ENCODE assay signal across 1 cellular context in the genomic region with DNA sequence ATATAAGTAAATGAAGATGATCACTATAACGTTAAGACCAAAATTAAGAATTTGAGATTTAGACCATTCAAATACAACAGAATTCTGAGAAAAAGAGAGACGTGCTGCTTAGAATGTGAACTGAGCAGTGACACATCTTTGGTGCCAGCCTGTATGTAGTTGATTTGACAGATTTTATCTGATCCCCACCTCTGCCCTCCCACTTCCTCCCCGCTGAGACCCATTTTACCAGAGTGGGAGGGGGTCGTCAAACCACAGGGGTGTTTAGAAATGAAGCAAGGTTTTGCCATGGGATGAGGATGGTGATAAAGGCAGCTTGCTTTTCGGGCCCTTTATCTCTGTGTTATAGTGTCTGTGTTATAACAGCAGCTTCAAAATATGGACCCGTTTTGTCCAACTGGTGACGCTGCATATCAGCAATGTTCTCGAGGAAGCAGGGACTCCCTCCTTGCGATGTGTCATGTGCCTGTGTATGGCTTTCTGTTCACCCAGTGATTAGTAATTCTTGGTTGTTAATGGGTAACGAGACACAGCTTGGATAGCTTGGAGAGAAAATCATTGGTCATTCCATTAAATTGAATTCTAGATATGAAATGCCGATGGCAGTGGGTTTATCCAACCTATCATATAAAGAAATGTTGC.
TF ChIP-seq lines count a peak whose summit lies in the region.

No MANE protein-coding gene starts in this region.

TF ChIP-seq in A549, 52 proteins besides CTCF, POLR2A, EP300 and RAD21 (continued from another document):
- no peak for TF ChIP-seq FOXS1 (CRISPR knock-in tag; IDR thresholded peaks at IDR 0.05)
- TF ChIP-seq, protein P1, sequence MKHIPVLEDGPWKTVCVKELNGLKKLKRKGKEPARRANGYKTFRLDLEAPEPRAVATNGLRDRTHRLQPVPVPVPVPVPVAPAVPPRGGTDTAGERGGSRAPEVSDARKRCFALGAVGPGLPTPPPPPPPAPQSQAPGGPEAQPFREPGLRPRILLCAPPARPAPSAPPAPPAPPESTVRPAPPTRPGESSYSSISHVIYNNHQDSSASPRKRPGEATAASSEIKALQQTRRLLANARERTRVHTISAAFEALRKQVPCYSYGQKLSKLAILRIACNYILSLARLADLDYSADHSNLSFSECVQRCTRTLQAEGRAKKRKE (CRISPR knock-in tag; IDR thresholded peaks at IDR 0.05; ENCODE audit: low read depth), result no peak
